ENCODE assay signal across 19 cellular contexts in the genomic region with DNA sequence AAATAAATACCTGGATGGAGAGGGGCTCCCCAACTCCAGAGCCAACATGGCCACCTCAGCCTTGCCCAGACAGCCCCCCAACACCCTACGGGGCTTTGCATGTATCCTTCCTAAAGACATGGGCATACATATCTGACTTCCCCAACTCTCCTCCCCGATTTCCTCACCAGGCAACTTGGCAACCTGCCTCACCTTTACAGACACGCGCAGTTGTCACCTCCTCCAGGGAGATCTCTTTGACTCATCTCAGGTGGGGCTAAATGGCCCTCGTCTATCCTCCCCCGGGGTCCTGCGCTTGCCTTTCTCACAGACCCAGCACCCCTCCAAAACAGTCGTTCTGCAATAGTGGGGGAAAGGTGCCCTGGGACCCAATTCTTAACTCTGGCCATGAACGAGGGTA. TPM values are rescaled to one million over a fixed set of nuclear protein-coding genes. Genes with fewer than 3 reads are reported as not detected.
A peak's percentile ranks its signal among the peaks of the same experiment; 100 is the strongest.
DNase-seq lines count a peak whose midpoint lies in the region; ATAC-seq and TF ChIP-seq lines count a peak whose summit lies in the region.
"Had no signal": no experiment of that assay in that cellular context is flagged by ENCODE, and none has a peak within 500 bp of the region (broad histone marks: within the 10 kb centered on the region; RNA-seq: fewer than 3 reads in every experiment).

No MANE protein-coding gene starts in this region.

- no peak overlapping the region for H4K8ac ChIP-seq in IMR-90 (ENCODE audit: low read depth in 2 of 2, low read length in 2 of 2)

- H3K9ac ChIP-seq in IMR-90 (ENCODE audit: low read depth, low read length), result no peak overlapping the region
- H3K9ac ChIP-seq: KMS-11 had no signal

- no peak overlapping the region for H4K5ac ChIP-seq in IMR-90 (ENCODE audit: low read depth, low read length)

- no peaks in the 10 kb centered on the region for H3K9me1 ChIP-seq in IMR-90 (ENCODE audit: insufficient read depth, low read length)

- no peak overlapping the region for H3K4me2 ChIP-seq in IMR-90 (ENCODE audit: low read depth, low read length)
- H3K4me2 ChIP-seq in osteoblast (ENCODE audit: insufficient read depth, low read length), result no peak overlapping the region
- H3K4me2 ChIP-seq: KMS-11 had no signal

- in situ Hi-C loops in IMR-90 (cut with MboI; ENCODE audit: low sequenced_read_pairs), result no loop called here

- H2AFZ ChIP-seq in IMR-90 (replicated peaks; ENCODE audit: low read length, poor library complexity) (no peak overlapping the region), osteoblast (ENCODE audit: low read length) (no peak overlapping the region)

- H2BK20ac ChIP-seq in IMR-90 (ENCODE audit: low read depth, low read length), result no peak overlapping the region

- H2BK5ac ChIP-seq in IMR-90 (ENCODE audit: low read depth, low read length, poor library complexity, severe bottlenecking), result no peak overlapping the region

- no peak overlapping the region for H3K14ac ChIP-seq in IMR-90 (replicated peaks; ENCODE audit: low read depth, low read length)

- TF ChIP-seq EP300 in suprapubic skin (IDR thresholded peaks at IDR 0.05), result no peak

- TF ChIP-seq CTCF in IMR-90 (conservative IDR thresholded peaks at IDR 0.05; ENCODE audit: low read depth, low read length) (no peak), osteoblast (IDR thresholded peaks at IDR 0.05; ENCODE audit: extremely low read depth, low read depth, low read length) (no peak), suprapubic skin (IDR thresholded peaks at IDR 0.05) (no peak), esophagus squamous epithelium (IDR thresholded peaks at IDR 0.05) (no peak)

- H3K79me2 ChIP-seq in osteoblast (ENCODE audit: insufficient read depth, low read length), result no peaks in the 10 kb centered on the region

- H4K91ac ChIP-seq in IMR-90 (ENCODE audit: insufficient read depth, low read depth, low read length), result no peak overlapping the region

- intact Hi-C loops in IMR-90 (cut with micrococcal nuclease) (no loop called here), esophagus squamous epithelium (cut with DNase I) (no loop called here)

- no peak overlapping the region for H2AK5ac ChIP-seq in IMR-90 (ENCODE audit: low read depth, low read length)

- TF ChIP-seq POLR2A in IMR-90 (IDR thresholded peaks at IDR 0.05; ENCODE audit: low read depth, low read length), result no peak
- no peak for TF ChIP-seq POLR2A in suprapubic skin (IDR thresholded peaks at IDR 0.05)
- TF ChIP-seq POLR2A in esophagus squamous epithelium (IDR thresholded peaks at IDR 0.05), result no peak

- H2BK120ac ChIP-seq in IMR-90 (ENCODE audit: low read depth, low read length), result no peak overlapping the region

- H3K79me1 ChIP-seq in IMR-90 (ENCODE audit: low read depth in 1 of 2, low read length in 2 of 2), result no peaks in the 10 kb centered on the region

- H3K18ac ChIP-seq in IMR-90 (ENCODE audit: low read depth, low read length), result no peak overlapping the region

- no peak overlapping the region for H3K23ac ChIP-seq in IMR-90 (ENCODE audit: low read depth, low read length)

- peak overlapping the region; percentile 16 for H2AK9ac ChIP-seq in IMR-90 (replicated peaks; ENCODE audit: low read depth, low read length, poor library complexity)

- POLR2A ChIA-PET in IMR-90 (lab: Charles Lee; ENCODE audit: unreplicated experiment), result no interaction called here

- H2BK15ac ChIP-seq in IMR-90 (ENCODE audit: low read depth, low read length), result no peak overlapping the region

- no peaks in the 10 kb centered on the region for H4K20me1 ChIP-seq in IMR-90 (ENCODE audit: insufficient read depth, low read length)
- no peaks in the 10 kb centered on the region for H4K20me1 ChIP-seq in osteoblast (ENCODE audit: insufficient read depth, low read length)

- WGBS in IMR-90 (ENCODE audit: extremely low coverage in 2 of 2, insufficient read length in 1 of 2), 2 experiments, result 100% methylated on average over 1 of the region's 9 CpGs; no CpG with 5 or more reads in 1 of the 2 experiments
- 98% methylated on average over 9 of the region's 9 CpGs for WGBS in suprapubic skin
- 88 to 94% methylated on average over 7 to 9 of the region's 9 CpGs for WGBS in esophagus squamous epithelium, 2 donors

- peaks cover 18% of the 10 kb centered on the region for H3K27me3 ChIP-seq in IMR-90 (ENCODE audit: control insufficient read depth, insufficient read depth, low read length)
- peaks cover 6% of the 10 kb centered on the region for H3K27me3 ChIP-seq in osteoblast (ENCODE audit: insufficient read depth, low read length)
- H3K27me3 ChIP-seq in suprapubic skin, result peaks cover 3% of the 10 kb centered on the region
- peaks cover 0 to 18% (median 0%) of the 10 kb centered on the region in 4 donors for H3K27me3 ChIP-seq in esophagus squamous epithelium
- H3K27me3 ChIP-seq: BE2C had no signal

- H3K27ac ChIP-seq in IMR-90 (ENCODE audit: insufficient read depth, low read length) (no peak overlapping the region), cingulate gyrus (ENCODE audit: low read depth, low read length) (peak overlapping the region; percentile 92), osteoblast (ENCODE audit: low read depth, low read length) (no peak overlapping the region), suprapubic skin (no peak overlapping the region), esophagus squamous epithelium (no peak overlapping the region)
- H3K27ac ChIP-seq: KMS-11 had no signal

- H3K36me3 ChIP-seq in IMR-90 (ENCODE audit: control insufficient read depth, insufficient read depth, low read length) (no peaks in the 10 kb centered on the region), osteoblast (ENCODE audit: insufficient read depth, low read length) (no peaks in the 10 kb centered on the region), suprapubic skin (no peaks in the 10 kb centered on the region), esophagus squamous epithelium (no peaks in the 10 kb centered on the region)
- H3K36me3 ChIP-seq: BE2C had no signal

- no peak overlapping the region for H3K4me3 ChIP-seq in IMR-90 (ENCODE audit: insufficient read depth, low read depth, low read length)
- no peak overlapping the region for H3K4me3 ChIP-seq in osteoblast (ENCODE audit: insufficient read depth, low read length)
- no peak overlapping the region for H3K4me3 ChIP-seq in suprapubic skin
- no peak overlapping the region for H3K4me3 ChIP-seq in esophagus squamous epithelium

- dilution Hi-C loops in IMR-90 (cut with HindIII; ENCODE audit: low sequenced_read_pairs, unreplicated experiment), result no loop called here

- BruUV-seq in IMR-90 (replicated peaks; lab: Mats Ljungman, UMichigan), result no TSS peak

- no peak overlapping the region for H3K56ac ChIP-seq in IMR-90 (ENCODE audit: extremely low read depth, insufficient read depth, low read length)

- CTCF ChIA-PET in IMR-90 (lab: Yijun Ruan, JAX), result no interaction called here

- no peak for TF ChIP-seq RAD21 in IMR-90 (IDR thresholded peaks at IDR 0.05; ENCODE audit: low read length)

- H3K9me3 ChIP-seq in IMR-90 (ENCODE audit: control insufficient read depth, insufficient read depth, low read length) (no peaks in the 10 kb centered on the region), osteoblast (ENCODE audit: low read depth, low read length) (no peaks in the 10 kb centered on the region), suprapubic skin (no peaks in the 10 kb centered on the region), esophagus squamous epithelium (no peaks in the 10 kb centered on the region)
- H3K9me3 ChIP-seq: BE2C had no signal

- no peaks in the 10 kb centered on the region for H3K4me1 ChIP-seq in IMR-90 (ENCODE audit: control insufficient read depth, insufficient read depth, low read length)
- H3K4me1 ChIP-seq in osteoblast (ENCODE audit: insufficient read depth, low read length), result no peaks in the 10 kb centered on the region
- peaks cover 12% of the 10 kb centered on the region for H3K4me1 ChIP-seq in suprapubic skin
- no peaks in the 10 kb centered on the region for H3K4me1 ChIP-seq in esophagus squamous epithelium
- H3K4me1 ChIP-seq: BE2C had no signal

- H3K4ac ChIP-seq in IMR-90 (ENCODE audit: low read depth, low read length), result no peak overlapping the region

- DNase-seq in Ammon's horn (ENCODE audit: low spot score) (peak; percentile 2), IMR-90 (no peak), osteoblast (ENCODE audit: insufficient read length, low spot score, missing footprints) (peak; percentile 21), foreskin melanocyte (no peak), suprapubic skin (ENCODE audit: low spot score in 2 of 2) (no peak), esophagus squamous epithelium (lab: John Stamatoyannopoulos, UW) (no peak), AG08395 (ENCODE audit: low spot score) (no peak)
- DNase-seq: BE2C; Calu3; CD4-positive, alpha-beta T cell; DMS79; H9; NCI-H1436; NCI-H2029; NCI-H524 had no signal

- no peak for ATAC-seq in IMR-90 (ENCODE audit: low read depth)
- ATAC-seq: HepG2, Panc1 had no signal

TF ChIP-seq in IMR-90, 13 proteins besides CTCF, POLR2A, EP300 and RAD21:
- TF ChIP-seq, protein P1, sequence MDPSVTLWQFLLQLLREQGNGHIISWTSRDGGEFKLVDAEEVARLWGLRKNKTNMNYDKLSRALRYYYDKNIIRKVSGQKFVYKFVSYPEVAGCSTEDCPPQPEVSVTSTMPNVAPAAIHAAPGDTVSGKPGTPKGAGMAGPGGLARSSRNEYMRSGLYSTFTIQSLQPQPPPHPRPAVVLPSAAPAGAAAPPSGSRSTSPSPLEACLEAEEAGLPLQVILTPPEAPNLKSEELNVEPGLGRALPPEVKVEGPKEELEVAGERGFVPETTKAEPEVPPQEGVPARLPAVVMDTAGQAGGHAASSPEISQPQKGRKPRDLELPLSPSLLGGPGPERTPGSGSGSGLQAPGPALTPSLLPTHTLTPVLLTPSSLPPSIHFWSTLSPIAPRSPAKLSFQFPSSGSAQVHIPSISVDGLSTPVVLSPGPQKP (IDR thresholded peaks at IDR 0.05; ENCODE audit: borderline replicate concordance, low read depth, low read length), result no peak
- TF ChIP-seq RFX5 (IDR thresholded peaks at IDR 0.05; ENCODE audit: low read depth, low read length) (no peak), MAFK (IDR thresholded peaks at IDR 0.05; ENCODE audit: low read depth, low read length) (no peak), SMC3 (IDR thresholded peaks at IDR 0.05; ENCODE audit: low read depth, low read length) (no peak)
- TF ChIP-seq, protein P2, sequence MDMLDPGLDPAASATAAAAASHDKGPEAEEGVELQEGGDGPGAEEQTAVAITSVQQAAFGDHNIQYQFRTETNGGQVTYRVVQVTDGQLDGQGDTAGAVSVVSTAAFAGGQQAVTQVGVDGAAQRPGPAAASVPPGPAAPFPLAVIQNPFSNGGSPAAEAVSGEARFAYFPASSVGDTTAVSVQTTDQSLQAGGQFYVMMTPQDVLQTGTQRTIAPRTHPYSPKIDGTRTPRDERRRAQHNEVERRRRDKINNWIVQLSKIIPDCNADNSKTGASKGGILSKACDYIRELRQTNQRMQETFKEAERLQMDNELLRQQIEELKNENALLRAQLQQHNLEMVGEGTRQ (IDR thresholded peaks at IDR 0.05; ENCODE audit: low read depth, low read length), result no peak

RNA-seq across cellular contexts. Expression of a gene that starts 10.6 kb away (rescaled TPM):
- 18.1 and 19.7 TPM in 2 replicates for total RNA-seq in IMR-90 (2012; rRNA removed)
- 25.7 and 26.4 TPM in 2 replicates for polyA plus RNA-seq in IMR-90 (2012; rRNA removed)
- 18.6 and 33.9 TPM in 2 replicates for polyA plus RNA-seq in IMR-90 (2012; cell fraction: cytosol; rRNA removed)
- 48.9 and 50.9 TPM in 2 replicates for polyA plus RNA-seq in IMR-90 (2012; cell fraction: nucleus; rRNA removed; ENCODE audit: low replicate concordance)
- total RNA-seq in osteoblast, result 83.7 and 85.4 TPM in 2 replicates
- total RNA-seq in suprapubic skin, result 10 to 100 TPM in 1 of 4 donors, 1 to 10 TPM in 3; 5.6 to 13.3 (median 8.8) TPM
- total RNA-seq in esophagus squamous epithelium, result 10 to 100 TPM; 10.8 to 23.3 (median 15.5) TPM

Comparison
In these comparisons a context has a peak if more than half of its experiments do, and no peak if none do; other contexts are left out.
1. DNase-seq: peak in Ammon's horn (single experiment) and osteoblast (single experiment); none in IMR-90 (single experiment), foreskin melanocyte (single experiment), suprapubic skin (0 of 2), esophagus squamous epithelium (single experiment) and AG08395 (single experiment).